In genomic region chr16:75017670-75018525, GRCh38 we compare ENCODE assay signal across 20 cellular contexts. TPM values are rescaled to one million over a fixed set of nuclear protein-coding genes. Genes with fewer than 3 reads are reported as not detected.
DNase-seq lines count a peak whose midpoint lies in the region; ATAC-seq, FAIRE-seq and TF ChIP-seq lines count a peak whose summit lies in the region.
"Had no signal": no experiment of that assay in that cellular context is flagged by ENCODE, and none has a peak within 500 bp of the region (broad histone marks: within the 10 kb centered on the region; RNA-seq: fewer than 3 reads in every experiment).

No MANE protein-coding gene starts in this region.

- H2AFZ ChIP-seq in DND-41 (ENCODE audit: low read depth, low read length) = no peak overlapping the region
- H2AFZ ChIP-seq in HepG2 (ENCODE audit: low read length) = no peak overlapping the region

- H3K27me3 Mint-ChIP-seq in activated naive CD8-positive, alpha-beta T cell treated with anti-CD3 and anti-CD28 coated beads, Interleukin-2, amount 50 U/mL, for 24 hours = no peaks in the 10 kb centered on the region
- H3K27me3 Mint-ChIP-seq in activated T-helper 2 cell treated with anti-CD3 and anti-CD28 coated beads, Interferon-gamma antibody, Interleukin-2, Interleukin-4, amounts not matched to agents 10 μg/mL and 5 μg/mL and 100 μg/mL, durations not matched to agents 14 hours and 24 hours and 36 hours (ENCODE audit: low read depth) = no peaks in the 10 kb centered on the region

- ATAC-seq in A549 = peak; percentile 69
- 0 out of 3 replicates have a peak, but pooled peaks have one; percentile 14 for ATAC-seq in DND-41 (ENCODE audit: insufficient read depth, low read depth)
- no peak for ATAC-seq in Panc1
- ATAC-seq in HepG2 = no peak; the same call in 2 of the 3 replicates
- no peak for ATAC-seq in activated naive CD8-positive, alpha-beta T cell treated with anti-CD3 and anti-CD28 coated beads, Interleukin-2, amount 50 U/mL, for 24 hours
- ATAC-seq: CD8-positive, alpha-beta T cell; stimulated activated naive CD8-positive, alpha-beta T cell treated with anti-CD3 and anti-CD28 coated beads, Interleukin-15, Interleukin-2, amounts not matched to agents 100 U/mL and 50 U/mL, for 24 hours had no signal

- H3K4me1 Mint-ChIP-seq in activated naive CD8-positive, alpha-beta T cell treated with anti-CD3 and anti-CD28 coated beads, Interleukin-2, amount 50 U/mL, for 24 hours = peaks cover 11% of the 10 kb centered on the region
- peaks cover 16% of the 10 kb centered on the region for H3K4me1 Mint-ChIP-seq in activated T-helper 2 cell treated with anti-CD3 and anti-CD28 coated beads, Interferon-gamma antibody, Interleukin-2, Interleukin-4, amounts not matched to agents 10 μg/mL and 5 μg/mL and 100 μg/mL, durations not matched to agents 14 hours and 24 hours and 36 hours (ENCODE audit: low read depth)

- BruUV-seq in Panc1 (replicated peaks; lab: Mats Ljungman, UMichigan) = no TSS peak
- BruUV-seq in HepG2 (replicated peaks; lab: Mats Ljungman, UMichigan) = TSS peak; percentile 24

- CTCF ChIA-PET in A549 (lab: Yijun Ruan, JAX) (interaction anchor here (0.6 to 1.4 kb wide), 6 partner anchors 11 to 93 kb away, joined by 3 to 11 read pairs (median 3); partner anchors contain the start of gene ZNRF1), Panc1 (lab: Charles Lee) (no interaction called here), HepG2 (lab: Yijun Ruan, JAX; ENCODE audit: low intra/inter-chr PET ratio, low total read pairs) (no interaction called here)

- H3K9me3 ChIP-seq in A549 = peaks cover 15% of the 10 kb centered on the region
- peaks cover 19% of the 10 kb centered on the region for H3K9me3 ChIP-seq in DND-41 (ENCODE audit: insufficient read depth, low read length, severe bottlenecking)
- H3K9me3 ChIP-seq in Panc1 (ENCODE audit: control insufficient read depth, insufficient read depth, low read depth, low read length) = peaks cover 6% of the 10 kb centered on the region; the same call in 1 of the 2 replicates
- peaks cover 11% of the 10 kb centered on the region for H3K9me3 ChIP-seq in HepG2 (ENCODE audit: low read length)

- POLR2A ChIA-PET in A549 (lab: Yijun Ruan, JAX) = interaction anchor here (1.2 kb wide), 1 partner anchor 33 kb away, joined by 3 read pairs; the partner anchor contains the start of gene WDR59
- POLR2A ChIA-PET in Panc1 (lab: Charles Lee) = no interaction called here
- POLR2A ChIA-PET in HepG2 (lab: Yijun Ruan, JAX) = interaction anchor here (1.8 to 2.2 kb wide), 3 partner anchors 20 to 33 kb away, joined by 7 to 9 read pairs (median 8); partner anchors contain the start of genes WDR59 and ZNRF1

- DNase-seq in A549 (ENCODE audit: low read depth in 1 of 2, low spot score in 1 of 2) = no peak
- DNase-seq in DND-41 = no peak
- DNase-seq in Panc1 (ENCODE audit: low read depth, low spot score) = no peak
- no peak for DNase-seq in HepG2 (ENCODE audit: low spot score)
- no peak for DNase-seq in activated naive CD8-positive, alpha-beta T cell treated with anti-CD3 and anti-CD28 coated beads, Interleukin-2, amount 50 U/mL, for 24 hours
- DNase-seq in stimulated activated CD4-positive, alpha-beta T cell treated with anti-CD3 and anti-CD28 coated beads, Interleukin-15, amount 100 ng/mL, for 24 hours = no peak
- no peak for DNase-seq in activated T-helper 2 cell treated with anti-CD3 and anti-CD28 coated beads, Interferon-gamma antibody, Interleukin-2, Interleukin-4, amounts not matched to agents 10 μg/mL and 5 μg/mL and 100 μg/mL, durations not matched to agents 14 hours and 24 hours and 36 hours (ENCODE audit: low spot score)
- DNase-seq in ureter (ENCODE audit: low spot score) = no peak
- DNase-seq: activated CD4-positive, alpha-beta T cell treated with anti-CD3 and anti-CD28 coated beads, Interleukin-2, amount 50 U/mL, for 4 hours; CD8-positive, alpha-beta T cell; NCI-H187 treated with DMSO at 0.1 percent for 48 hours; NCI-H345; nephron progenitor cell; stimulated activated naive CD8-positive, alpha-beta T cell treated with anti-CD3 and anti-CD28 coated beads, Interleukin-15, Interleukin-2, amounts not matched to agents 100 U/mL and 50 U/mL, for 24 hours; transverse colon had no signal

- no peak overlapping the region for H3K4me3 Mint-ChIP-seq in activated naive CD8-positive, alpha-beta T cell treated with anti-CD3 and anti-CD28 coated beads, Interleukin-2, amount 50 U/mL, for 24 hours
- no peak overlapping the region for H3K4me3 Mint-ChIP-seq in activated T-helper 2 cell treated with anti-CD3 and anti-CD28 coated beads, Interferon-gamma antibody, Interleukin-2, Interleukin-4, amounts not matched to agents 10 μg/mL and 5 μg/mL and 100 μg/mL, durations not matched to agents 14 hours and 24 hours and 36 hours (ENCODE audit: low read depth)
- H3K4me3 Mint-ChIP-seq: CD8-positive, alpha-beta T cell; central memory CD8-positive, alpha-beta T cell; nephron progenitor cell had no signal

- FAIRE-seq in A549 (lab: Jason Lieb, UNC) (no peak), HepG2 (lab: Jason Lieb, UNC) (no peak)

- intact Hi-C loops in Panc1 (cut with micrococcal nuclease; ENCODE audit: unreplicated experiment) = no loop called here
- intact Hi-C loops in HepG2 (cut with micrococcal nuclease; ENCODE audit: unreplicated experiment) = no loop called here
- intact Hi-C loops in activated T-helper 2 cell treated with anti-CD3 and anti-CD28 coated beads, Interferon-gamma antibody, Interleukin-2, Interleukin-4, amounts not matched to agents 10 μg/mL and 5 μg/mL and 100 μg/mL, durations not matched to agents 14 hours and 24 hours and 36 hours (cut with micrococcal nuclease) = no loop called here

- peak overlapping the region; percentile 75 for H3K4me2 ChIP-seq in A549
- no peak overlapping the region for H3K4me2 ChIP-seq in DND-41 (ENCODE audit: insufficient read depth, low read length)
- no peak overlapping the region for H3K4me2 ChIP-seq in HepG2 (ENCODE audit: low read depth, low read length)

- TF ChIP-seq CTCF in A549 (IDR thresholded peaks at IDR 0.05) = no peak
- TF ChIP-seq CTCF in DND-41 (IDR thresholded peaks at IDR 0.05; ENCODE audit: borderline replicate concordance, extremely low read depth, low read length, poor library complexity, severe bottlenecking) = no peak
- no peak for TF ChIP-seq CTCF in Panc1 (IDR thresholded peaks at IDR 0.05)
- TF ChIP-seq CTCF in HepG2 (CRISPR knock-in tag; IDR thresholded peaks at IDR 0.05) = no peak

- H3K36me3 Mint-ChIP-seq in activated naive CD8-positive, alpha-beta T cell treated with anti-CD3 and anti-CD28 coated beads, Interleukin-2, amount 50 U/mL, for 24 hours (ENCODE audit: low read depth) = peaks cover 14% of the 10 kb centered on the region
- H3K36me3 Mint-ChIP-seq in activated T-helper 2 cell treated with anti-CD3 and anti-CD28 coated beads, Interferon-gamma antibody, Interleukin-2, Interleukin-4, amounts not matched to agents 10 μg/mL and 5 μg/mL and 100 μg/mL, durations not matched to agents 14 hours and 24 hours and 36 hours (ENCODE audit: low read depth) = peaks cover 46% of the 10 kb centered on the region

- TF ChIP-seq RAD21 in A549 (conservative IDR thresholded peaks at IDR 0.05 in 1 of 2, IDR thresholded peaks at IDR 0.05 in 1 of 2) (no peak), HepG2 (CRISPR knock-in tag; IDR thresholded peaks at IDR 0.05) (no peak)

- peaks cover 17% of the 10 kb centered on the region for H3K9me3 Mint-ChIP-seq in activated naive CD8-positive, alpha-beta T cell treated with anti-CD3 and anti-CD28 coated beads, Interleukin-2, amount 50 U/mL, for 24 hours
- H3K9me3 Mint-ChIP-seq in activated T-helper 2 cell treated with anti-CD3 and anti-CD28 coated beads, Interferon-gamma antibody, Interleukin-2, Interleukin-4, amounts not matched to agents 10 μg/mL and 5 μg/mL and 100 μg/mL, durations not matched to agents 14 hours and 24 hours and 36 hours = peaks cover 32% of the 10 kb centered on the region

- TF ChIP-seq POLR2A in A549 (IDR thresholded peaks at IDR 0.05; ENCODE audit: low read length) (no peak), HepG2 (IDR thresholded peaks at IDR 0.05; ENCODE audit: insufficient read depth in 1 of 2, low read depth in 2 of 2, low read length in 2 of 2) (no peak)

- 2% methylated on average over 3 of the region's 3 CpGs for WGBS in A549 (ENCODE audit: missing lambda C conversion rate)
- 78% methylated on average over 3 of the region's 3 CpGs for WGBS in HepG2 (ENCODE audit: low lambda C conversion rate)

- in situ Hi-C loops in Panc1 (cut with HindIII; ENCODE audit: low pct_unique_long_range_greater_than_20kb, low sequenced_read_pairs) (no loop called here), HepG2 (cut with HindIII; ENCODE audit: extremely low pct_ligation_motif_present, low pct_unique_long_range_greater_than_20kb) (no loop called here)

- peaks cover 39% of the 10 kb centered on the region; the same call in 1 of the 2 replicates for H4K20me1 ChIP-seq in DND-41 (ENCODE audit: insufficient read depth, low read length)
- H4K20me1 ChIP-seq in HepG2 (ENCODE audit: insufficient read depth, low read length) = peaks cover 26% of the 10 kb centered on the region

- H3K4me3 ChIP-seq in A549 (no peak overlapping the region), DND-41 (ENCODE audit: low read depth in 1 of 2, low read length in 2 of 2) (no peak overlapping the region), Panc1 (ENCODE audit: low read depth in 2 of 2, low read length in 2 of 2) (no peak overlapping the region), HepG2 (replicated peaks in 1 of 3; ENCODE audit: insufficient read depth in 1 of 3, low read depth in 2 of 3, low read length in 3 of 3) (no peak overlapping the region)
- H3K4me3 ChIP-seq: esophagus muscularis mucosa, SK-N-MC, skin epidermis, transverse colon had no signal

- H3K27ac Mint-ChIP-seq in activated naive CD8-positive, alpha-beta T cell treated with anti-CD3 and anti-CD28 coated beads, Interleukin-2, amount 50 U/mL, for 24 hours = no peak overlapping the region
- H3K27ac Mint-ChIP-seq in activated T-helper 2 cell treated with anti-CD3 and anti-CD28 coated beads, Interferon-gamma antibody, Interleukin-2, Interleukin-4, amounts not matched to agents 10 μg/mL and 5 μg/mL and 100 μg/mL, durations not matched to agents 14 hours and 24 hours and 36 hours = no peak overlapping the region
- H3K27ac Mint-ChIP-seq: CD8-positive, alpha-beta T cell; nephron progenitor cell had no signal

- peaks cover 98% of the 10 kb centered on the region for H3K79me2 ChIP-seq in DND-41 (ENCODE audit: insufficient read depth, low read length)
- peaks cover 94% of the 10 kb centered on the region for H3K79me2 ChIP-seq in HepG2 (ENCODE audit: insufficient read depth, low read length)

- H3K27me3 ChIP-seq in DND-41 (ENCODE audit: insufficient read depth, low read length, poor library complexity) (no peaks in the 10 kb centered on the region), Panc1 (ENCODE audit: control insufficient read depth, insufficient read depth, low read length) (no peaks in the 10 kb centered on the region), HepG2 (ENCODE audit: control insufficient read depth in 1 of 2, insufficient read depth in 2 of 2, low read length in 2 of 2) (no peaks in the 10 kb centered on the region)
- H3K27me3 ChIP-seq: esophagus muscularis mucosa, transverse colon had no signal

- H3K9ac ChIP-seq in DND-41 (ENCODE audit: low read depth, low read length) (no peak overlapping the region), HepG2 (ENCODE audit: insufficient read depth, low read depth, low read length) (no peak overlapping the region)

- no peak for TF ChIP-seq EP300 in A549 (IDR thresholded peaks at IDR 0.05)
- TF ChIP-seq EP300 in HepG2 (IDR thresholded peaks at IDR 0.05; ENCODE audit: low read depth in 2 of 2, low read length in 2 of 2) = no peak
- no peak for TF ChIP-seq EP300 in HepG2 (CRISPR knock-in tag; IDR thresholded peaks at IDR 0.05; ENCODE audit: borderline replicate concordance)

- peak overlapping the region; percentile 67 to 77 for H3K27ac ChIP-seq in A549
- H3K27ac ChIP-seq in DND-41 (ENCODE audit: low read length) = peak overlapping the region; percentile 2
- H3K27ac ChIP-seq in Panc1 (ENCODE audit: low read length) = peak overlapping the region; percentile 69; the same call in 1 of the 2 replicates
- H3K27ac ChIP-seq in HepG2 (ENCODE audit: extremely low read length, insufficient read depth, low read length) = peak overlapping the region; percentile 45
- H3K27ac ChIP-seq: SK-N-MC, VCaP had no signal

- H3K4me1 ChIP-seq in A549 = peaks cover 39% of the 10 kb centered on the region
- H3K4me1 ChIP-seq in DND-41 (ENCODE audit: insufficient read depth, low read length) = peaks cover 18% of the 10 kb centered on the region
- H3K4me1 ChIP-seq in Panc1 (ENCODE audit: control insufficient read depth, insufficient read depth, low read length) = peaks cover 20% of the 10 kb centered on the region
- H3K4me1 ChIP-seq in HepG2 (ENCODE audit: insufficient read depth, low read length) = peaks cover 37% of the 10 kb centered on the region

- peaks cover 63% of the 10 kb centered on the region for H3K36me3 ChIP-seq in DND-41 (ENCODE audit: insufficient read depth, low read length)
- H3K36me3 ChIP-seq in Panc1 (ENCODE audit: control insufficient read depth, insufficient read depth, low read length) = no peaks in the 10 kb centered on the region
- no peaks in the 10 kb centered on the region; a peak in 1 of 5 replicates for H3K36me3 ChIP-seq in HepG2 (replicated peaks in 1 of 2; ENCODE audit: control insufficient read depth in 1 of 2, insufficient read depth in 2 of 2, low read length in 2 of 2)
- H3K36me3 ChIP-seq: esophagus muscularis mucosa had no signal

RNA-seq across cellular contexts. Expression of gene ZNRF1, which starts 19.1 kb away (rescaled TPM):
- polyA plus RNA-seq in A549 (2011; rRNA removed) (21.4 and 22.6 TPM in 2 replicates), A549 (2017; fragmentation: RNase III; extraction: RNeasy Plus Mini Kit Qiagen cat#74134 plus additional on column Dnase treatment) (18.6 to 19.8 TPM (median 19.2 TPM) in 3 replicates), HepG2 (2011; rRNA removed) (57.8 and 58.7 TPM in 2 replicates)
- 21.5 and 26.1 TPM in 2 replicates for polyA plus RNA-seq in A549 (2012; cell fraction: cytosol; rRNA removed)
- polyA plus RNA-seq in A549 (2012; cell fraction: nucleus; rRNA removed) = 28.3 and 29.3 TPM in 2 replicates
- 28.1 and 28.2 TPM in 2 replicates for polyA minus RNA-seq in A549 (2011; rRNA and poly(A)+ RNA removed)
- total RNA-seq in Panc1 (2021; ENCODE audit: unreplicated experiment) (52.3 TPM), HepG2 (2016; rRNA removed; fragmentation: Illumina TruSeq; extraction: Trizol) (32.3 and 43.9 TPM in 2 replicates), ureter (50.0 TPM)
- polyA plus RNA-seq in Panc1 (2012; ENCODE audit: insufficient read length) = 31.5 TPM
- total RNA-seq in HepG2 (2016; cell fraction: cytosol; rRNA removed; fragmentation: Illumina TruSeq; extraction: Trizol; ENCODE audit: low read depth) = 46.2 and 52.2 TPM in 2 replicates
- 26.3 and 43.8 TPM in 2 replicates for total RNA-seq in HepG2 (2016; cell fraction: insoluble cytoplasmic fraction; rRNA removed; fragmentation: Illumina TruSeq; extraction: Trizol)
- total RNA-seq in HepG2 (2016; cell fraction: membrane; rRNA removed; fragmentation: Illumina TruSeq; extraction: Trizol) = 73.9 and 84.0 TPM in 2 replicates
- 34.9 and 38.5 TPM in 2 replicates for total RNA-seq in HepG2 (2016; cell fraction: nucleus; rRNA removed; fragmentation: Illumina TruSeq; extraction: Trizol)
- polyA plus RNA-seq in HepG2 (2011; cell fraction: cytosol; rRNA removed) = 49.3 and 50.7 TPM in 2 replicates
- polyA plus RNA-seq in HepG2 (2011; cell fraction: nucleus; rRNA removed) = 53.8 and 60.6 TPM in 2 replicates
- 60.3 and 61.1 TPM in 2 replicates for polyA plus RNA-seq in HepG2 (2012)
- 58.2 and 74.1 TPM in 2 replicates for polyA plus RNA-seq in HepG2 (2016; cell fraction: cytosol; fragmentation: Illumina TruSeq; extraction: Trizol; ENCODE audit: low read depth)
- 57.0 and 68.2 TPM in 2 replicates for polyA plus RNA-seq in HepG2 (2016; cell fraction: insoluble cytoplasmic fraction; fragmentation: Illumina TruSeq; extraction: Trizol; ENCODE audit: low read depth)
- 93.8 and 103 TPM in 2 replicates for polyA plus RNA-seq in HepG2 (2016; cell fraction: membrane; fragmentation: Illumina TruSeq; extraction: Trizol; ENCODE audit: low read depth)
- 95.3 and 97.7 TPM in 2 replicates for polyA plus RNA-seq in HepG2 (2016; cell fraction: nucleus; fragmentation: Illumina TruSeq; extraction: Trizol; ENCODE audit: insufficient read depth, low read depth)
- 21.3 and 56.1 TPM in 2 replicates for polyA minus RNA-seq in HepG2 (2011; rRNA and poly(A)+ RNA removed; ENCODE audit: low replicate concordance)
- polyA minus RNA-seq in HepG2 (2011; cell fraction: cytosol; rRNA and poly(A)+ RNA removed) = 36.5 and 37.9 TPM in 2 replicates
- 56.4 and 57.4 TPM in 2 replicates for polyA minus RNA-seq in HepG2 (2011; cell fraction: nucleus; rRNA and poly(A)+ RNA removed)
- 34.8 and 36.6 TPM in 2 replicates for total RNA-seq in activated T-helper 2 cell treated with anti-CD3 and anti-CD28 coated beads, Interferon-gamma antibody, Interleukin-2, Interleukin-4, amounts not matched to agents 10 μg/mL and 5 μg/mL and 100 μg/mL, durations not matched to agents 14 hours and 24 hours and 36 hours

RNA-seq across cellular contexts. Expression of gene WDR59, which starts 33.0 kb away (rescaled TPM):
- polyA plus RNA-seq in A549 (2011; rRNA removed) (52.2 and 57.2 TPM in 2 replicates), A549 (2017; fragmentation: RNase III; extraction: RNeasy Plus Mini Kit Qiagen cat#74134 plus additional on column Dnase treatment) (31.4 to 40.8 TPM (median 33.4 TPM) in 3 replicates), HepG2 (2011; rRNA removed) (305 and 306 TPM in 2 replicates)
- 39.5 and 54.7 TPM in 2 replicates for polyA plus RNA-seq in A549 (2012; cell fraction: cytosol; rRNA removed)
- 135 TPM in 2 replicates for polyA plus RNA-seq in A549 (2012; cell fraction: nucleus; rRNA removed)
- 67.1 and 87.5 TPM in 2 replicates for polyA minus RNA-seq in A549 (2011; rRNA and poly(A)+ RNA removed)
- total RNA-seq in Panc1 (2021; ENCODE audit: unreplicated experiment) (58.7 TPM), HepG2 (2016; rRNA removed; fragmentation: Illumina TruSeq; extraction: Trizol) (59.6 and 65.2 TPM in 2 replicates), ureter (111 TPM)
- polyA plus RNA-seq in Panc1 (2012; ENCODE audit: insufficient read length) = 42.7 TPM
- total RNA-seq in HepG2 (2016; cell fraction: cytosol; rRNA removed; fragmentation: Illumina TruSeq; extraction: Trizol; ENCODE audit: low read depth) = 39.7 and 43.0 TPM in 2 replicates
- 53.3 and 75.1 TPM in 2 replicates for total RNA-seq in HepG2 (2016; cell fraction: insoluble cytoplasmic fraction; rRNA removed; fragmentation: Illumina TruSeq; extraction: Trizol)
- 30.0 and 33.1 TPM in 2 replicates for total RNA-seq in HepG2 (2016; cell fraction: membrane; rRNA removed; fragmentation: Illumina TruSeq; extraction: Trizol)
- 99.3 and 116 TPM in 2 replicates for total RNA-seq in HepG2 (2016; cell fraction: nucleus; rRNA removed; fragmentation: Illumina TruSeq; extraction: Trizol)
- polyA plus RNA-seq in HepG2 (2011; cell fraction: cytosol; rRNA removed) = 138 and 145 TPM in 2 replicates
- polyA plus RNA-seq in HepG2 (2011; cell fraction: nucleus; rRNA removed) = 679 and 865 TPM in 2 replicates
- 137 and 153 TPM in 2 replicates for polyA plus RNA-seq in HepG2 (2012)
- polyA plus RNA-seq in HepG2 (2016; cell fraction: cytosol; fragmentation: Illumina TruSeq; extraction: Trizol; ENCODE audit: low read depth) = 19.6 and 23.0 TPM in 2 replicates
- polyA plus RNA-seq in HepG2 (2016; cell fraction: insoluble cytoplasmic fraction; fragmentation: Illumina TruSeq; extraction: Trizol; ENCODE audit: low read depth) = 81.5 and 84.5 TPM in 2 replicates
- 29.2 and 35.3 TPM in 2 replicates for polyA plus RNA-seq in HepG2 (2016; cell fraction: membrane; fragmentation: Illumina TruSeq; extraction: Trizol; ENCODE audit: low read depth)
- polyA plus RNA-seq in HepG2 (2016; cell fraction: nucleus; fragmentation: Illumina TruSeq; extraction: Trizol; ENCODE audit: insufficient read depth, low read depth) = 510 and 518 TPM in 2 replicates
- 88.4 and 308 TPM in 2 replicates for polyA minus RNA-seq in HepG2 (2011; rRNA and poly(A)+ RNA removed; ENCODE audit: low replicate concordance)
- 73.9 and 99.1 TPM in 2 replicates for polyA minus RNA-seq in HepG2 (2011; cell fraction: cytosol; rRNA and poly(A)+ RNA removed)
- polyA minus RNA-seq in HepG2 (2011; cell fraction: nucleus; rRNA and poly(A)+ RNA removed) = 316 and 324 TPM in 2 replicates
- 83.9 and 92.0 TPM in 2 replicates for total RNA-seq in activated T-helper 2 cell treated with anti-CD3 and anti-CD28 coated beads, Interferon-gamma antibody, Interleukin-2, Interleukin-4, amounts not matched to agents 10 μg/mL and 5 μg/mL and 100 μg/mL, durations not matched to agents 14 hours and 24 hours and 36 hours

Comparison
In these comparisons a context has a peak if more than half of its experiments do, and no peak if none do; other contexts are left out.
1. ATAC-seq: peak in A549 (2 of 2) and DND-41 (single experiment); none in Panc1 (single experiment), HepG2 (single experiment) and activated naive CD8-positive, alpha-beta T cell treated with anti-CD3 and anti-CD28 coated beads, Interleukin-2, amount 50 U/mL, for 24 hours (single experiment).
2. H3K27ac ChIP-seq: peak in every context shown above with its lines; median percentile 72 in A549; 69 in Panc1; 45 in HepG2; 2 in DND-41.